Comparison of ENCODE assay signal across 2 cellular contexts in genomic region chr1:54407201-54407956, GRCh38.
TF ChIP-seq lines count a peak whose summit lies in the region.

No MANE protein-coding gene starts in this region.

TF ChIP-seq in IMR-90, 13 proteins besides CTCF, POLR2A, EP300 and RAD21:
- TF ChIP-seq CHD1 (IDR thresholded peaks at IDR 0.05; ENCODE audit: low read depth, low read length) (no peak), RFX5 (IDR thresholded peaks at IDR 0.05; ENCODE audit: low read depth, low read length) (no peak), MXI1 (IDR thresholded peaks at IDR 0.05; ENCODE audit: borderline replicate concordance, low read depth, low read length) (no peak), RCOR1 (IDR thresholded peaks at IDR 0.05; ENCODE audit: insufficient replicate concordance, low read length) (no peak), BHLHE40 (IDR thresholded peaks at IDR 0.05; ENCODE audit: low read depth, low read length) (no peak), USF2 (IDR thresholded peaks at IDR 0.05; ENCODE audit: low read depth, low read length) (no peak), MAFK (IDR thresholded peaks at IDR 0.05; ENCODE audit: low read depth, low read length) (peak; percentile 23; the same call in 1 of the 2 replicates), NFE2L2 (IDR thresholded peaks at IDR 0.05; ENCODE audit: low read depth, low read length) (no peak), SMC3 (IDR thresholded peaks at IDR 0.05; ENCODE audit: low read depth, low read length) (peak; percentile 35; the same call in 1 of the 2 replicates), MAZ (IDR thresholded peaks at IDR 0.05; ENCODE audit: borderline replicate concordance, low read depth, low read length) (no peak), CEBPB (IDR thresholded peaks at IDR 0.05; ENCODE audit: low read depth, low read length) (no peak), ELK1 (IDR thresholded peaks at IDR 0.05; ENCODE audit: borderline replicate concordance, low read depth, low read length) (no peak), FOS (IDR thresholded peaks at IDR 0.05; ENCODE audit: low read depth, low read length) (peak; percentile 4; the same call in 1 of the 2 replicates)

TF ChIP-seq in endothelial cell of umbilical vein, 7 proteins besides CTCF, POLR2A, EP300 and RAD21 (continued from another document):
- TF ChIP-seq MYC (IDR thresholded peaks at IDR 0.05; ENCODE audit: low read depth, low read length) = no peak
- no peak for TF ChIP-seq EZH2 (IDR thresholded peaks at IDR 0.05; ENCODE audit: borderline replicate concordance, low read depth, low read length, severe bottlenecking)
- no peak for TF ChIP-seq POLR2AphosphoS5 (IDR thresholded peaks at IDR 0.05; ENCODE audit: insufficient read depth, low read depth, low read length)
- no peak for TF ChIP-seq GATA2 (IDR thresholded peaks at IDR 0.05; ENCODE audit: insufficient read depth, insufficient read length, low read depth, low read length)
- no peak for TF ChIP-seq MAX (IDR thresholded peaks at IDR 0.05; ENCODE audit: insufficient read depth, insufficient read length)
- TF ChIP-seq JUN (IDR thresholded peaks at IDR 0.05; ENCODE audit: borderline replicate concordance, insufficient read depth, insufficient read length, low read depth) = no peak
TF ChIP-seq in endothelial cell of umbilical vein: peak in this region for 0.
